In genomic region chr10:26776258-26776657, GRCh38 we compare ENCODE assay signal across 29 cellular contexts.
DNase-seq lines count a peak whose midpoint lies in the region; ATAC-seq, FAIRE-seq and TF ChIP-seq lines count a peak whose summit lies in the region.
"Had no signal": no experiment of that assay in that cellular context is flagged by ENCODE, and none has a peak within 500 bp of the region (broad histone marks: within the 10 kb centered on the region; RNA-seq: fewer than 3 reads in every experiment).

No MANE protein-coding gene starts in this region.

- FAIRE-seq in urothelium cell line (lab: Jason Lieb, UNC), result no peak
- FAIRE-seq: GM12892, H1, TTC549 had no signal

- DNase-seq in activated T-cell treated with anti-CD3 and anti-CD28 coated beads, Interleukin-2, amount 50 U/mL, for 24 hours, result no peak
- no peak for DNase-seq in activated T-cell treated with anti-CD3 and anti-CD28 coated beads, Interleukin-2, amount 50 U/mL, for 72 hours
- DNase-seq in WTC11 (ENCODE audit: low spot score) (no peak), immature natural killer cell (no peak), urothelium cell line (ENCODE audit: low spot score) (peak; percentile 16), kidney glomerular epithelial cell (lab: John Stamatoyannopoulos, UW) (no peak)
- DNase-seq: activated CD4-positive, alpha-beta T cell treated with anti-CD3 and anti-CD28 coated beads for 1 hour; activated CD8-positive, alpha-beta T cell treated with anti-CD3 and anti-CD28 coated beads for 36 hours; activated effector memory CD4-positive, alpha-beta T cell treated with Interleukin-2 at 50 U/mL for 16 hours; activated naive CD8-positive, alpha-beta T cell treated with anti-CD3 and anti-CD28 coated beads, Interleukin-2, amount 10 ng/mL, durations not matched to agents 7 days and 5 days; CD4-positive, alpha-beta T cell; dermis blood vessel endothelial cell; hippocampal formation; IMR-90; left ventricle myocardium inferior; mucosa of descending colon; NCI-H1092; NCI-H1930; NCI-H345; NCI-H748 treated with DMSO at 0.1 percent for 48 hours; right cardiac atrium; spleen; upper lobe of right lung had no signal

- peaks cover 76% of the 10 kb centered on the region for H3K4me1 Mint-ChIP-seq in activated T-cell treated with anti-CD3 and anti-CD28 coated beads, Interleukin-2, amount 50 U/mL, for 24 hours (ENCODE audit: low read depth)
- H3K4me1 Mint-ChIP-seq in activated T-cell treated with anti-CD3 and anti-CD28 coated beads, Interleukin-2, amount 50 U/mL, for 72 hours (ENCODE audit: low read depth), result peaks cover 40% of the 10 kb centered on the region
- H3K4me1 Mint-ChIP-seq in WTC11 (peaks cover 28% of the 10 kb centered on the region), immature natural killer cell (peaks cover 77 to 99% of the 10 kb centered on the region in 2 donors)

- ATAC-seq in activated T-cell treated with anti-CD3 and anti-CD28 coated beads, Interleukin-2, amount 50 U/mL, for 72 hours (replicated peaks in 1 of 2), result no peak
- ATAC-seq in WTC11 (no peak), HG03097 (IDR thresholded peaks at IDR 0.05; ENCODE audit: low FRiP score, unreplicated experiment) (no peak), GM21515 (IDR thresholded peaks at IDR 0.05; ENCODE audit: unreplicated experiment) (no peak)
- ATAC-seq: activated CD8-positive, alpha-beta T cell treated with anti-CD3 and anti-CD28 coated beads for 36 hours; mucosa of descending colon; right cardiac atrium; upper lobe of right lung had no signal

- no peak overlapping the region for H3K4me3 Mint-ChIP-seq in activated T-cell treated with anti-CD3 and anti-CD28 coated beads, Interleukin-2, amount 50 U/mL, for 24 hours
- no peak overlapping the region for H3K4me3 Mint-ChIP-seq in activated T-cell treated with anti-CD3 and anti-CD28 coated beads, Interleukin-2, amount 50 U/mL, for 72 hours
- H3K4me3 Mint-ChIP-seq in WTC11 (no peak overlapping the region), immature natural killer cell (no peak overlapping the region)
- H3K4me3 Mint-ChIP-seq: activated CD8-positive, alpha-beta T cell treated with anti-CD3 and anti-CD28 coated beads for 36 hours; activated naive CD8-positive, alpha-beta T cell treated with anti-CD3 and anti-CD28 coated beads, Interleukin-2, amount 10 ng/mL, durations not matched to agents 7 days and 5 days; CD4-positive, alpha-beta T cell; T-helper 1 cell treated with Interleukin-12 subunit alpha and Interleukin-12 subunit beta and Interleukin-4 antibody, amounts not matched to agents 30 μg/mL and 1 μg/mL, for 36 hours had no signal

- POLR2A ChIA-PET in WTC11 (lab: Charles Lee), result no interaction called here

- TF ChIP-seq CTCF in WTC11 (IDR thresholded peaks at IDR 0.05), result no peak

- peaks cover 19% of the 10 kb centered on the region for H3K36me3 Mint-ChIP-seq in activated T-cell treated with anti-CD3 and anti-CD28 coated beads, Interleukin-2, amount 50 U/mL, for 24 hours (ENCODE audit: low read depth)
- no peaks in the 10 kb centered on the region for H3K36me3 Mint-ChIP-seq in activated T-cell treated with anti-CD3 and anti-CD28 coated beads, Interleukin-2, amount 50 U/mL, for 72 hours (ENCODE audit: insufficient read depth in 2 of 2)
- H3K36me3 Mint-ChIP-seq in WTC11, result no peaks in the 10 kb centered on the region; the same call in 1 of the 2 replicates
- H3K36me3 Mint-ChIP-seq in immature natural killer cell, result no peaks in the 10 kb centered on the region

- CTCF ChIA-PET in WTC11 (lab: Charles Lee), result no interaction called here

- H3K27ac Mint-ChIP-seq in activated T-cell treated with anti-CD3 and anti-CD28 coated beads, Interleukin-2, amount 50 U/mL, for 24 hours, result peak overlapping the region; percentile 2
- H3K27ac Mint-ChIP-seq in activated T-cell treated with anti-CD3 and anti-CD28 coated beads, Interleukin-2, amount 50 U/mL, for 72 hours, result no peak overlapping the region
- peak overlapping the region; percentile 43; the same call in 1 of the 2 replicates for H3K27ac Mint-ChIP-seq in WTC11
- peak overlapping the region in 5 of 6 donors; percentile 10 to 68 (median 43) for H3K27ac Mint-ChIP-seq in immature natural killer cell
- H3K27ac Mint-ChIP-seq: activated CD8-positive, alpha-beta T cell treated with anti-CD3 and anti-CD28 coated beads for 36 hours; activated naive CD8-positive, alpha-beta T cell treated with anti-CD3 and anti-CD28 coated beads, Interleukin-2, amount 10 ng/mL, durations not matched to agents 7 days and 5 days; CD4-positive, alpha-beta T cell; T-helper 1 cell treated with Interleukin-12 subunit alpha and Interleukin-12 subunit beta and Interleukin-4 antibody, amounts not matched to agents 30 μg/mL and 1 μg/mL, for 36 hours had no signal

- H3K27me3 Mint-ChIP-seq in activated T-cell treated with anti-CD3 and anti-CD28 coated beads, Interleukin-2, amount 50 U/mL, for 24 hours, result no peaks in the 10 kb centered on the region
- H3K27me3 Mint-ChIP-seq in activated T-cell treated with anti-CD3 and anti-CD28 coated beads, Interleukin-2, amount 50 U/mL, for 72 hours (ENCODE audit: low read depth), result no peaks in the 10 kb centered on the region
- H3K27me3 Mint-ChIP-seq in WTC11 (ENCODE audit: low read depth) (no peaks in the 10 kb centered on the region), immature natural killer cell (ENCODE audit: low read depth in 3 of 3) (peaks cover 0 to 3% (median 0%) of the 10 kb centered on the region in 3 donors)
- H3K27me3 Mint-ChIP-seq: activated CD8-positive, alpha-beta T cell treated with anti-CD3 and anti-CD28 coated beads for 36 hours; activated naive CD8-positive, alpha-beta T cell treated with anti-CD3 and anti-CD28 coated beads, Interleukin-2, amount 10 ng/mL, durations not matched to agents 7 days and 5 days; CD4-positive, alpha-beta T cell had no signal

- no peaks in the 10 kb centered on the region for H3K9me3 Mint-ChIP-seq in activated T-cell treated with anti-CD3 and anti-CD28 coated beads, Interleukin-2, amount 50 U/mL, for 24 hours
- H3K9me3 Mint-ChIP-seq in activated T-cell treated with anti-CD3 and anti-CD28 coated beads, Interleukin-2, amount 50 U/mL, for 72 hours, result no peaks in the 10 kb centered on the region
- H3K9me3 Mint-ChIP-seq in WTC11 (peaks cover 7% of the 10 kb centered on the region), immature natural killer cell (no peaks in the 10 kb centered on the region)
- H3K9me3 Mint-ChIP-seq: activated CD8-positive, alpha-beta T cell treated with anti-CD3 and anti-CD28 coated beads for 36 hours; activated naive CD8-positive, alpha-beta T cell treated with anti-CD3 and anti-CD28 coated beads, Interleukin-2, amount 10 ng/mL, durations not matched to agents 7 days and 5 days; CD4-positive, alpha-beta T cell; T-helper 1 cell treated with Interleukin-12 subunit alpha and Interleukin-12 subunit beta and Interleukin-4 antibody, amounts not matched to agents 30 μg/mL and 1 μg/mL, for 36 hours had no signal

TF ChIP-seq in WTC11, 78 proteins besides CTCF, POLR2A, EP300 and RAD21 (continues in another document):
- no peak for TF ChIP-seq RELA (CRISPR knock-in tag; IDR thresholded peaks at IDR 0.05; ENCODE audit: borderline replicate concordance)
- TF ChIP-seq MAX (CRISPR knock-in tag; IDR thresholded peaks at IDR 0.05), result no peak
- TF ChIP-seq ZNF121 (CRISPR knock-in tag; IDR thresholded peaks at IDR 0.05), result no peak
- TF ChIP-seq NR3C1 (CRISPR knock-in tag; conservative IDR thresholded peaks at IDR 0.05; ENCODE audit: low read depth), result no peak
- TF ChIP-seq ZBTB43 (CRISPR knock-in tag; IDR thresholded peaks at IDR 0.05), result no peak
- TF ChIP-seq, protein P1, sequence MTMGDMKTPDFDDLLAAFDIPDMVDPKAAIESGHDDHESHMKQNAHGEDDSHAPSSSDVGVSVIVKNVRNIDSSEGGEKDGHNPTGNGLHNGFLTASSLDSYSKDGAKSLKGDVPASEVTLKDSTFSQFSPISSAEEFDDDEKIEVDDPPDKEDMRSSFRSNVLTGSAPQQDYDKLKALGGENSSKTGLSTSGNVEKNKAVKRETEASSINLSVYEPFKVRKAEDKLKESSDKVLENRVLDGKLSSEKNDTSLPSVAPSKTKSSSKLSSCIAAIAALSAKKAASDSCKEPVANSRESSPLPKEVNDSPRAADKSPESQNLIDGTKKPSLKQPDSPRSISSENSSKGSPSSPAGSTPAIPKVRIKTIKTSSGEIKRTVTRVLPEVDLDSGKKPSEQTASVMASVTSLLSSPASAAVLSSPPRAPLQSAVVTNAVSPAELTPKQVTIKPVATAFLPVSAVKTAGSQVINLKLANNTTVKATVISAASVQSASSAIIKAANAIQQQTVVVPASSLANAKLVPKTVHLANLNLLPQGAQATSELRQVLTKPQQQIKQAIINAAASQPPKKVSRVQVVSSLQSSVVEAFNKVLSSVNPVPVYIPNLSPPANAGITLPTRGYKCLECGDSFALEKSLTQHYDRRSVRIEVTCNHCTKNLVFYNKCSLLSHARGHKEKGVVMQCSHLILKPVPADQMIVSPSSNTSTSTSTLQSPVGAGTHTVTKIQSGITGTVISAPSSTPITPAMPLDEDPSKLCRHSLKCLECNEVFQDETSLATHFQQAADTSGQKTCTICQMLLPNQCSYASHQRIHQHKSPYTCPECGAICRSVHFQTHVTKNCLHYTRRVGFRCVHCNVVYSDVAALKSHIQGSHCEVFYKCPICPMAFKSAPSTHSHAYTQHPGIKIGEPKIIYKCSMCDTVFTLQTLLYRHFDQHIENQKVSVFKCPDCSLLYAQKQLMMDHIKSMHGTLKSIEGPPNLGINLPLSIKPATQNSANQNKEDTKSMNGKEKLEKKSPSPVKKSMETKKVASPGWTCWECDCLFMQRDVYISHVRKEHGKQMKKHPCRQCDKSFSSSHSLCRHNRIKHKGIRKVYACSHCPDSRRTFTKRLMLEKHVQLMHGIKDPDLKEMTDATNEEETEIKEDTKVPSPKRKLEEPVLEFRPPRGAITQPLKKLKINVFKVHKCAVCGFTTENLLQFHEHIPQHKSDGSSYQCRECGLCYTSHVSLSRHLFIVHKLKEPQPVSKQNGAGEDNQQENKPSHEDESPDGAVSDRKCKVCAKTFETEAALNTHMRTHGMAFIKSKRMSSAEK (CRISPR knock-in tag; IDR thresholded peaks at IDR 0.05; ENCODE audit: borderline replicate concordance), result no peak
- TF ChIP-seq GTF2I (CRISPR knock-in tag; conservative IDR thresholded peaks at IDR 0.05), result no peak
- no peak for TF ChIP-seq FOXK1 (CRISPR knock-in tag; IDR thresholded peaks at IDR 0.05)
